In the genomic region with DNA sequence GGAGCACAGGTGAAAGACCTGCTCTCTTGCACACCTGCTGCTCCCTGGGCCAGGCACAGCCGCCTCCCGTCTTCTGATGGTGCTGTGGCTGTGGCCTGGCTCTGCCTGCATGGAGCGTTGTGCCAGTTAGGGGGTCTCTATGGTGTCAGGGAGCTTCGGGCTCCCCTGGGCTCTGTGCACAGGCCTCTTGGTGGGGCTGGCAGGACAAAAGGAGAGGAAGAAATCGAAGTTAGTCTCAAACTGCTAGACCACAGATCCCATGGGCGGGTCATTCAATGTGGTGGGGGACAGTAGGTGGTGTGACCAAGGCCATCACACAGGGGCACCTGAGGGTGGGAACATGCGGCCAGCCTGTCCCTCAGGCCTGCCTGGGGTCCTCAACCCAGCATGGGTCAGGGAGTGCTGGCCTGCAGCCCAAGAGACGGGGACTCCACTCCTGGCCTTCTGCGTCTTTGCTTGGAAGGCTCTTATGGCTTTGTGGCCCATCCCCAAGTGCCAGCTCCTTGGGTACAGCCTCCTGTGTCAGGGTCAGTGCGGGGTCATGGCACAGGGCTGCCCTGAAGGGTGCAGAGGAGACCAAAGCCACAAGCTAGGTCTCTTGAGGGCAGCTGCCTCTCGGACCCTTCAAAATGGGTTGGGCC, we compare ENCODE assay signal across 25 cellular contexts.
DNase-seq lines count a peak whose midpoint lies in the region; FAIRE-seq and TF ChIP-seq lines count a peak whose summit lies in the region.
"Had no signal": no experiment of that assay in that cellular context is flagged by ENCODE, and none has a peak within 500 bp of the region (broad histone marks: within the 10 kb centered on the region; RNA-seq: fewer than 3 reads in every experiment).

No MANE protein-coding gene starts in this region.

- no peak overlapping the region for H2BK5ac ChIP-seq in neuronal stem cell (ENCODE audit: low read length)

- H2BK15ac ChIP-seq in neuronal stem cell (ENCODE audit: low read length): peak overlapping the region; percentile 45

- peaks cover 83% of the 10 kb centered on the region for H3K4me1 ChIP-seq in BLaER1
- H3K4me1 ChIP-seq in kidney (ENCODE audit: control insufficient read depth in 1 of 2, insufficient read depth in 1 of 2, low read depth in 1 of 2, low read length in 2 of 2): no peaks in the 10 kb centered on the region
- H3K4me1 ChIP-seq in neuronal stem cell (ENCODE audit: control insufficient read depth in 2 of 2, insufficient read depth in 1 of 2, low read depth in 1 of 2, low read length in 2 of 2): peaks cover 5 to 12% of the 10 kb centered on the region in 2 donors

- no peak overlapping the region for H3K4ac ChIP-seq in neuronal stem cell (ENCODE audit: low read length)

- peak overlapping the region; percentile 64 for H3K18ac ChIP-seq in neuronal stem cell (ENCODE audit: low read length)

- no peak overlapping the region for H3K27ac ChIP-seq in BLaER1
- H3K27ac ChIP-seq in WERI-Rb-1: peak overlapping the region; percentile 96
- H3K27ac ChIP-seq in kidney (ENCODE audit: low read depth in 2 of 2, low read length in 2 of 2): no peak overlapping the region
- no peak overlapping the region for H3K27ac ChIP-seq in neuronal stem cell (replicated peaks; ENCODE audit: low read length)
- H3K27ac ChIP-seq: C4-2B, cardiac muscle cell, coronary artery, epithelial cell of prostate, tibial artery had no signal

- no peak overlapping the region for H3K14ac ChIP-seq in neuronal stem cell (ENCODE audit: low read length)

- H3K79me1 ChIP-seq in neuronal stem cell (ENCODE audit: low read depth, low read length): no peaks in the 10 kb centered on the region

- no peak overlapping the region for H3K4me3 ChIP-seq in BLaER1
- H3K4me3 ChIP-seq in WERI-Rb-1 (ENCODE audit: low read depth, low read length): no peak overlapping the region
- no peak overlapping the region for H3K4me3 ChIP-seq in kidney (ENCODE audit: low read length in 2 of 2)
- no peak overlapping the region for H3K4me3 ChIP-seq in neuronal stem cell (ENCODE audit: low read length in 2 of 2)
- H3K4me3 ChIP-seq: cardiac muscle cell, coronary artery, tibial artery had no signal

- H2AK5ac ChIP-seq in neuronal stem cell (ENCODE audit: low read depth, low read length): peak overlapping the region; percentile 92

- H3K9ac ChIP-seq in BLaER1 (no peak overlapping the region), kidney (ENCODE audit: low read length in 2 of 2) (no peak overlapping the region), neuronal stem cell (ENCODE audit: low read depth, low read length, poor library complexity) (no peak overlapping the region)

- H3K23ac ChIP-seq in neuronal stem cell (ENCODE audit: low read depth, low read length, poor library complexity): peak overlapping the region; percentile 43

- WGBS in neuronal stem cell (ENCODE audit: extremely low coverage in 2 of 2, insufficient read length in 2 of 2, insufficient replicate concordance in 1 of 2), 2 donors: no CpG with 5 or more reads among the region's 11 CpGs

- peak overlapping the region; percentile 97 for H3K4me2 ChIP-seq in BLaER1
- no peak overlapping the region for H3K4me2 ChIP-seq in neuronal stem cell (ENCODE audit: insufficient read depth, low read length, poor library complexity, severe bottlenecking)

- peak overlapping the region; percentile 30 for H2BK12ac ChIP-seq in neuronal stem cell (ENCODE audit: low read length)

- no peak for DNase-seq in WERI-Rb-1
- DNase-seq in kidney: peak; percentile 57
- DNase-seq in neuronal stem cell (ENCODE audit: low spot score): no peak
- no peak for DNase-seq in OCI-M2 (lab: John Stamatoyannopoulos, UW; ENCODE audit: unreplicated experiment)
- no peak for DNase-seq in activated CD8-positive, alpha-beta memory T cell treated with anti-CD3 and anti-CD28 coated beads, Interleukin-2, amount 50 U/mL, for 48 hours
- DNase-seq in 8988T: no peak
- no peak for DNase-seq in hepatic stellate cell (ENCODE audit: low spot score)
- DNase-seq: activated CD4-positive, alpha-beta T cell treated with anti-CD3 and anti-CD28 coated beads, Interleukin-2, amount 10 ng/mL, durations not matched to agents 24 days and 14 days; activated CD8-positive, alpha-beta memory T cell treated with anti-CD3 and anti-CD28 coated beads for 24 hours; activated effector memory CD4-positive, alpha-beta T cell treated with anti-CD3 and anti-CD28 coated beads, Interleukin-2, amount 50 U/mL, for 16 hours; activated naive CD8-positive, alpha-beta T cell treated with anti-CD3 and anti-CD28 coated beads for 36 hours; activated T-cell treated with anti-CD3 and anti-CD28 coated beads, Interleukin-2, amount 50 U/mL, for 24 hours; Caco-2; effector CD8-positive, alpha-beta T cell; mammary epithelial cell; NCI-H187 treated with DMSO at 0.1 percent for 48 hours; stimulated activated CD4-positive, alpha-beta T cell treated with anti-CD3 and anti-CD28 coated beads, Interleukin-4, amount 100 ng/mL, for 24 hours; tibial artery had no signal

- H3K9me3 ChIP-seq in BLaER1 (no peaks in the 10 kb centered on the region), WERI-Rb-1 (ENCODE audit: severe bottlenecking) (peaks cover 4% of the 10 kb centered on the region), kidney (ENCODE audit: control insufficient read depth in 1 of 2, low read length in 2 of 2) (no peaks in the 10 kb centered on the region), neuronal stem cell (replicated peaks in 1 of 2; ENCODE audit: control insufficient read depth in 2 of 2, insufficient read depth in 1 of 2, low read depth in 1 of 2, low read length in 2 of 2) (no peaks in the 10 kb centered on the region)

- no peak overlapping the region for H4K91ac ChIP-seq in neuronal stem cell (ENCODE audit: low read depth, low read length, poor library complexity)

- H4K20me1 ChIP-seq in BLaER1: peaks cover 22% of the 10 kb centered on the region; the same call in 1 of the 2 replicates

- no peaks in the 10 kb centered on the region for H3K36me3 ChIP-seq in BLaER1
- H3K36me3 ChIP-seq in WERI-Rb-1: no peaks in the 10 kb centered on the region; the same call in 1 of the 2 replicates
- no peaks in the 10 kb centered on the region for H3K36me3 ChIP-seq in kidney (ENCODE audit: control insufficient read depth in 1 of 2, insufficient read depth in 2 of 2, low read length in 2 of 2)
- H3K36me3 ChIP-seq in neuronal stem cell (replicated peaks in 1 of 2; ENCODE audit: control insufficient read depth in 2 of 2, insufficient read depth in 2 of 2, low read length in 2 of 2): no peaks in the 10 kb centered on the region
- H3K36me3 ChIP-seq: cardiac muscle cell, tibial artery had no signal

- H3K27me3 ChIP-seq in BLaER1 (peaks cover 28% of the 10 kb centered on the region), WERI-Rb-1 (ENCODE audit: insufficient read depth, low read depth, severe bottlenecking) (no peaks in the 10 kb centered on the region), neuronal stem cell (ENCODE audit: control insufficient read depth in 3 of 3, insufficient read depth in 3 of 3, low read depth in 1 of 3, low read length in 3 of 3) (peaks cover 0 to 42% (median 0%) of the 10 kb centered on the region in 3 experiments)
- H3K27me3 ChIP-seq: cardiac muscle cell had no signal

- no peak for FAIRE-seq in kidney (lab: Jason Lieb, UNC)
- FAIRE-seq: GM12892, H54 had no signal

- H4K8ac ChIP-seq in neuronal stem cell (ENCODE audit: low read depth, low read length): no peak overlapping the region

- intact Hi-C loops in kidney (cut with DNase I): no loop called here

- H2AFZ ChIP-seq in neuronal stem cell (ENCODE audit: low read length): no peak overlapping the region

- TF ChIP-seq CTCF in WERI-Rb-1 (IDR thresholded peaks at IDR 0.05; ENCODE audit: low read depth, low read length) (no peak), kidney (IDR thresholded peaks at IDR 0.05; ENCODE audit: borderline replicate concordance, extremely low read depth, insufficient read depth) (no peak)

- peak overlapping the region; percentile 31 for H2BK120ac ChIP-seq in neuronal stem cell (ENCODE audit: low read depth, low read length)
